ENCODE assay signal across 26 cellular contexts in the genomic region with DNA sequence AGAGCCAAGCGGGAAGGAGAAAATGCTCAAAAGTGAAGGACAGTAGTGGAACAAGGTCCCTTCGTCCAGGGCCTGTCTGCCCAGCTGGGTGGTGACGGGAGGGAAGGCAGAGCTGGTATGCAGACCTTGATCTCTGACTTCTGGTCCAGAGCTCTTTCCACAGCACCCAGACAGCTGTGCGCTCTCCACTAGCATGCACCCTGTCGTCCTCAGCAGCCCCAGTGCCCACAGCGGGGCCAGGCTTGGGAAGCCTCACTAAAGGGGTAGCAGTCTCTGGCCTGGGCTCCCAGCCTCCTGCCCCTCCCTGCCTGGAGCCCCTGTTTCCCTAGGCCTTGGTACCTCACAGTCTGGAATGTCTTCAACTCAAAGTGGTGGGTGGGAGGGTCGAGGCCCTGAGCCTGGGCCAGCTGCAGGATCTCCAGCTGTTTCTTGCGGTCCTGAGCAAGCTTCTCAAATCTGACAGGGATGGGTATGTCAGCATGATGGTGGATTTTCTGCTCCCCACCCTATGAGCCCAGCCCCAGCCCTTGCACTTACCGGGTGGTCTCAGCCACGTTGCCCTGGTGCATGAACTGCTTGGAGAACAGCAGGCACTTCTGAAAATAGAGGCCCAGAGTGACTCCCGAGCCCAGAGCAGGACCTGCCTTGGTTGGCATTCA.
"Had no signal": no experiment of that assay in that cellular context is flagged by ENCODE, and none has a peak within 500 bp of the region (broad histone marks: within the 10 kb centered on the region; RNA-seq: fewer than 3 reads in every experiment).

No MANE protein-coding gene starts in this region.

- H3K4me3 ChIP-seq: esophagus squamous epithelium, heart right ventricle, sigmoid colon, thoracic aorta, vagina had no signal

- H3K27me3 ChIP-seq: esophagus squamous epithelium, heart right ventricle, sigmoid colon, vagina had no signal

- H3K4me3 Mint-ChIP-seq: activated CD4-positive, alpha-beta memory T cell treated with anti-CD3 and anti-CD28 coated beads, Interleukin-2, amount 10 ng/mL, durations not matched to agents 7 days and 5 days; activated CD4-positive, alpha-beta T cell treated with anti-CD3 and anti-CD28 coated beads, Interleukin-2, amount 10 ng/mL, durations not matched to agents 7 days and 5 days; activated naive CD8-positive, alpha-beta T cell treated with anti-CD3 and anti-CD28 coated beads, Interleukin-2, amount 10 ng/mL, durations not matched to agents 7 days and 5 days; endodermal cell; mesothelial cell of epicardium; naive thymus-derived CD4-positive, alpha-beta T cell; stimulated activated effector memory CD8-positive, alpha-beta T cell treated with anti-CD3 and anti-CD28 coated beads, Interleukin-12 subunit alpha, Interleukin-12 subunit beta, amount 100 ng/mL, for 72 hours; stimulated activated naive CD8-positive, alpha-beta T cell treated with anti-CD3 and anti-CD28 coated beads, Interleukin-15, Interleukin-2, amounts not matched to agents 100 ng/mL and 50 ng/mL, for 24 hours had no signal

- H3K9me3 Mint-ChIP-seq: activated CD4-positive, alpha-beta memory T cell treated with anti-CD3 and anti-CD28 coated beads, Interleukin-2, amount 10 ng/mL, durations not matched to agents 7 days and 5 days; activated CD4-positive, alpha-beta T cell treated with anti-CD3 and anti-CD28 coated beads, Interleukin-2, amount 10 ng/mL, durations not matched to agents 7 days and 5 days; activated naive CD8-positive, alpha-beta T cell treated with anti-CD3 and anti-CD28 coated beads, Interleukin-2, amount 10 ng/mL, durations not matched to agents 7 days and 5 days; endodermal cell; mesothelial cell of epicardium; naive thymus-derived CD4-positive, alpha-beta T cell; stimulated activated effector memory CD8-positive, alpha-beta T cell treated with anti-CD3 and anti-CD28 coated beads, Interleukin-12 subunit alpha, Interleukin-12 subunit beta, amount 100 ng/mL, for 72 hours; stimulated activated naive CD8-positive, alpha-beta T cell treated with anti-CD3 and anti-CD28 coated beads, Interleukin-15, Interleukin-2, amounts not matched to agents 100 ng/mL and 50 ng/mL, for 24 hours had no signal

- H3K27me3 Mint-ChIP-seq: activated CD4-positive, alpha-beta memory T cell treated with anti-CD3 and anti-CD28 coated beads, Interleukin-2, amount 10 ng/mL, durations not matched to agents 7 days and 5 days; activated CD4-positive, alpha-beta T cell treated with anti-CD3 and anti-CD28 coated beads, Interleukin-2, amount 10 ng/mL, durations not matched to agents 7 days and 5 days; activated naive CD8-positive, alpha-beta T cell treated with anti-CD3 and anti-CD28 coated beads, Interleukin-2, amount 10 ng/mL, durations not matched to agents 7 days and 5 days; naive thymus-derived CD4-positive, alpha-beta T cell; stimulated activated naive CD8-positive, alpha-beta T cell treated with anti-CD3 and anti-CD28 coated beads, Interleukin-15, Interleukin-2, amounts not matched to agents 100 ng/mL and 50 ng/mL, for 24 hours had no signal

- ATAC-seq: heart right ventricle; naive thymus-derived CD4-positive, alpha-beta T cell; stimulated activated effector memory CD8-positive, alpha-beta T cell treated with anti-CD3 and anti-CD28 coated beads, Interleukin-12 subunit alpha, Interleukin-12 subunit beta, amount 100 ng/mL, for 72 hours had no signal

- FAIRE-seq: astrocyte, small intestine had no signal

- H3K9me3 ChIP-seq: esophagus squamous epithelium, heart right ventricle, sigmoid colon, thoracic aorta, vagina had no signal

- H3K27ac ChIP-seq: epithelial cell of prostate, esophagus squamous epithelium, heart right ventricle, sigmoid colon, thoracic aorta, vagina had no signal

- H3K27ac Mint-ChIP-seq: activated CD4-positive, alpha-beta memory T cell treated with anti-CD3 and anti-CD28 coated beads, Interleukin-2, amount 10 ng/mL, durations not matched to agents 7 days and 5 days; activated CD4-positive, alpha-beta T cell treated with anti-CD3 and anti-CD28 coated beads, Interleukin-2, amount 10 ng/mL, durations not matched to agents 7 days and 5 days; activated naive CD8-positive, alpha-beta T cell treated with anti-CD3 and anti-CD28 coated beads, Interleukin-2, amount 10 ng/mL, durations not matched to agents 7 days and 5 days; endodermal cell; mesothelial cell of epicardium had no signal

- DNase-seq: activated CD4-positive, alpha-beta memory T cell treated with anti-CD3 and anti-CD28 coated beads, Interleukin-2, amount 10 ng/mL, durations not matched to agents 7 days and 5 days; activated CD4-positive, alpha-beta T cell treated with anti-CD3 and anti-CD28 coated beads, Interleukin-2, amount 10 ng/mL, durations not matched to agents 7 days and 5 days; activated CD4-positive, CD25-positive, alpha-beta regulatory T cell treated with anti-CD3 and anti-CD28 coated beads, Interleukin-2, amount 50 U/mL, for 72 hours; activated CD8-positive, alpha-beta memory T cell treated with anti-CD3 and anti-CD28 coated beads, Interleukin-2, amount 50 U/mL, for 48 hours; activated naive CD4-positive, alpha-beta T cell; activated naive CD8-positive, alpha-beta T cell treated with anti-CD3 and anti-CD28 coated beads, Interleukin-2, amount 10 ng/mL, durations not matched to agents 7 days and 5 days; activated T-cell treated with anti-CD3 and anti-CD28 coated beads, Interleukin-2, amount 50 U/mL, for 48 hours; amniotic stem cell; central memory CD4-positive, alpha-beta T cell; endodermal cell; esophagus squamous epithelium; foreskin melanocyte; heart right ventricle; naive thymus-derived CD4-positive, alpha-beta T cell; sigmoid colon; small intestine; stimulated activated CD4-positive, alpha-beta T cell treated with anti-CD3 and anti-CD28 coated beads, Interleukin-4, amount 100 ng/mL, for 24 hours; T-helper 2 cell; trophoblast cell had no signal

- H3K4me1 ChIP-seq: sigmoid colon, vagina had no signal
